2 cellular contexts compared by ENCODE assay signal in the genomic region with DNA sequence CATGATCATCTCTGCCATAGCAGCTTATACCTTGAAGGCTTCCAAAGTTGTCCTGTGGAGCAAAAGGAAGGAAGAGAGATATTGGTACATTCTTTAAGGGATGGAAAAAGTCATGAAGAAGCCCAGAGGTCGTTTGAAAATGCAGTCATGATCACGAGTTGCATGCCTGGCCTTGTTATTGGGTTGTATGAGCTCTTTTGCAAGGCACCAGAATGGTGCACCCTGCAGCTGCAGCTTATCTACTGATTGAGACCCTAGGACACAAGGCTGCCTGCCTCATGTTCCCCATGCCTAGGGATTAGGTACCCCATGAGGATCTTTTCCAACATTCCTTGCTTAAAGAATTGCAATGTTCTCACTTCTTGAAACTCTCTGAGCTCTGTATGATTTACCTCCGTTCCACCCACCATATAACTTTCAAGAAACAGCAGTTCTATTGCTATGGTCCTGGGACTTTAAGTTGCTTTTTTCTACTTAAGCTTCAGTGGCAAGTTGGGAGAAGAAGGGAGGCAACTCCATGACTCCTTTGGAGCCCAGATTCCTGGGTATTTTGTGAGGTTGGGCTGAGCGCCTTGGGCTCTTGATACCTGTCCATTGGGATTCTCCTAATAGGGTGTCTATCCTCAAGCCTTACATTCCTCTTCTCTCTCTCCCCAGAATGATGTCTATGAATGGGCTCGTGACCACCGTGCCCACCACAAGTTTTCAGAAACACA.
TF ChIP-seq lines count a peak whose summit lies in the region.

No MANE protein-coding gene starts in this region.

TF ChIP-seq in HCT116, 20 proteins besides CTCF, POLR2A, EP300 and RAD21:
- TF ChIP-seq ELF1 (IDR thresholded peaks at IDR 0.05; ENCODE audit: borderline replicate concordance, low read depth) (no peak), ZFX (IDR thresholded peaks at IDR 0.05) (no peak), POLR2AphosphoS5 (IDR thresholded peaks at IDR 0.05; ENCODE audit: low read depth, low read length) (peak; percentile 47)

TF ChIP-seq in K562, 482 proteins besides CTCF, POLR2A, EP300 and RAD21:
- TF ChIP-seq ZNF583 (CRISPR knock-in tag; IDR thresholded peaks at IDR 0.05) (no peak), RBFOX2 (IDR thresholded peaks at IDR 0.05; ENCODE audit: low read depth, low read length) (peak; percentile 35; the same call in 1 of the 2 replicates)
